ENCODE assay signal across 1 cellular context in the genomic region with DNA sequence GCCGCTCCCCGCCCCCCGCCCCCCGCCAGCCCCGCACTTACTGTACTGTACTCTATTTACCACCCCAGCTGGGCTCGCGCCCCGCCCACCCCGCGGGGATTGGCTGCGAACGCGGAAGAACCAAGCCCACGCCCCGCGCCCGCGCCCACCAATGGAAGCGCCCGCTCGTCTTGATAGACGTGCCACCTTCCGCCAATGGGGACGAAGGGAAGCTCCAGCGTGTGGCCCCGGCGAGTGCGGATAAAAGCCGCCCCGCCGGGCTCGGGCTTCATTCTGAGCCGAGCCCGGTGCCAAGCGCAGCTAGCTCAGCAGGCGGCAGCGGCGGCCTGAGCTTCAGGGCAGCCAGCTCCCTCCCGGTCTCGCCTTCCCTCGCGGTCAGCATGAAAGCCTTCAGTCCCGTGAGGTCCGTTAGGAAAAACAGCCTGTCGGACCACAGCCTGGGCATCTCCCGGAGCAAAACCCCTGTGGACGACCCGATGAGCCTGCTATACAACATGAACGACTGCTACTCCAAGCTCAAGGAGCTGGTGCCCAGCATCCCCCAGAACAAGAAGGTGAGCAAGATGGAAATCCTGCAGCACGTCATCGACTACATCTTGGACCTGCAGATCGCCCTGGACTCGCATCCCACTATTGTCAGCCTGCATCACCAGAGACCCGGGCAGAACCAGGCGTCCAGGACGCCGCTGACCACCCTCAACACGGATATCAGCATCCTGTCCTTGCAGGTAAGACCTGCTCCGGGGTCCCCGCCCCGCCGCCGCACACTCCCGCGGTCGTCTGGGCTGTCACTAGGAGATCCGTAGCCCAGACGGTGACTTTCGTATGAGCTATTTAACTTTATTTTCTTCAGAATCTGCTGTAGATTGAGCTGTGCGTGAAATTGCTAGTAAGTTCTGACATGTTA.
TF ChIP-seq lines count a peak whose summit lies in the region.

A gene with protein sequence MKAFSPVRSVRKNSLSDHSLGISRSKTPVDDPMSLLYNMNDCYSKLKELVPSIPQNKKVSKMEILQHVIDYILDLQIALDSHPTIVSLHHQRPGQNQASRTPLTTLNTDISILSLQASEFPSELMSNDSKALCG (plus strand): TSS at position 271 of the 907 bp plus-strand sequence. CDS start 110 bp downstream, at position 381.

TF ChIP-seq in K562, 482 proteins besides CTCF, POLR2A, EP300 and RAD21 (continued from another document):
- TF ChIP-seq, protein P1, sequence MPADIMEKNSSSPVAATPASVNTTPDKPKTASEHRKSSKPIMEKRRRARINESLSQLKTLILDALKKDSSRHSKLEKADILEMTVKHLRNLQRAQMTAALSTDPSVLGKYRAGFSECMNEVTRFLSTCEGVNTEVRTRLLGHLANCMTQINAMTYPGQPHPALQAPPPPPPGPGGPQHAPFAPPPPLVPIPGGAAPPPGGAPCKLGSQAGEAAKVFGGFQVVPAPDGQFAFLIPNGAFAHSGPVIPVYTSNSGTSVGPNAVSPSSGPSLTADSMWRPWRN (IDR thresholded peaks at IDR 0.05; ENCODE audit: low read depth), result no peak
- TF ChIP-seq, protein P2, sequence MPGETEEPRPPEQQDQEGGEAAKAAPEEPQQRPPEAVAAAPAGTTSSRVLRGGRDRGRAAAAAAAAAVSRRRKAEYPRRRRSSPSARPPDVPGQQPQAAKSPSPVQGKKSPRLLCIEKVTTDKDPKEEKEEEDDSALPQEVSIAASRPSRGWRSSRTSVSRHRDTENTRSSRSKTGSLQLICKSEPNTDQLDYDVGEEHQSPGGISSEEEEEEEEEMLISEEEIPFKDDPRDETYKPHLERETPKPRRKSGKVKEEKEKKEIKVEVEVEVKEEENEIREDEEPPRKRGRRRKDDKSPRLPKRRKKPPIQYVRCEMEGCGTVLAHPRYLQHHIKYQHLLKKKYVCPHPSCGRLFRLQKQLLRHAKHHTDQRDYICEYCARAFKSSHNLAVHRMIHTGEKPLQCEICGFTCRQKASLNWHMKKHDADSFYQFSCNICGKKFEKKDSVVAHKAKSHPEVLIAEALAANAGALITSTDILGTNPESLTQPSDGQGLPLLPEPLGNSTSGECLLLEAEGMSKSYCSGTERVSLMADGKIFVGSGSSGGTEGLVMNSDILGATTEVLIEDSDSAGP (CRISPR knock-in tag; IDR thresholded peaks at IDR 0.05), result no peak
- TF ChIP-seq XRCC3 (IDR thresholded peaks at IDR 0.05) (no peak), FOXA3 (CRISPR knock-in tag; conservative IDR thresholded peaks at IDR 0.05 in 1 of 2, IDR thresholded peaks at IDR 0.05 in 1 of 2) (no peak), RBM25 (IDR thresholded peaks at IDR 0.05; ENCODE audit: low read depth, low read length, severe bottlenecking) (peak; percentile 100), FOS (IDR thresholded peaks at IDR 0.05; ENCODE audit: extremely low read depth, insufficient read length) (peak; percentile 94), GABPB2 (CRISPR knock-in tag; conservative IDR thresholded peaks at IDR 0.05) (no peak), SOX6 (IDR thresholded peaks at IDR 0.05) (0 out of 2 replicates have a peak, but pooled peaks have one; percentile 22), FOSL1 (tag; conservative IDR thresholded peaks at IDR 0.05) (no peak), JUND (IDR thresholded peaks at IDR 0.05; ENCODE audit: borderline replicate concordance, low read depth, low read length) (peak; percentile 40; the same call in 1 of the 2 replicates), JUND (tag; IDR thresholded peaks at IDR 0.05; ENCODE audit: borderline replicate concordance, low read depth, low read length) (no peak), ZNF436 (CRISPR knock-in tag; IDR thresholded peaks at IDR 0.05) (0 out of 2 replicates have a peak, but pooled peaks have one; percentile 42), SP2 (IDR thresholded peaks at IDR 0.05; ENCODE audit: extremely low read depth, low read depth, low read length, poor library complexity, severe bottlenecking) (peak; percentile 77), SLC30A9 (CRISPR knock-in tag; IDR thresholded peaks at IDR 0.05) (no peak), SMAD4 (CRISPR knock-in tag; conservative IDR thresholded peaks at IDR 0.05) (peak; percentile 30), RBM22 (IDR thresholded peaks at IDR 0.05; ENCODE audit: low read depth, low read length, poor library complexity, severe bottlenecking) (peak; percentile 96), POLR2G (IDR thresholded peaks at IDR 0.05; ENCODE audit: low read depth, low read length) (peak; percentile 100), KLF1 (tag; IDR thresholded peaks at IDR 0.05) (no peak), EHMT2 (IDR thresholded peaks at IDR 0.05) (no peak), MCM7 (IDR thresholded peaks at IDR 0.05) (no peak), L3MBTL2 (IDR thresholded peaks at IDR 0.05) (peak; percentile 44; the same call in 1 of the 2 replicates), CREB1 (IDR thresholded peaks at IDR 0.05) (no peak; the same call in none of the 2 replicates), CREB1 (CRISPR knock-in tag; IDR thresholded peaks at IDR 0.05) (0 out of 2 replicates have a peak, but pooled peaks have one; percentile 14), ZBTB7A (IDR thresholded peaks at IDR 0.05; ENCODE audit: borderline replicate concordance, control insufficient read depth, low read depth, low read length) (peak; percentile 13; the same call in 1 of the 2 replicates), ZBTB17 (CRISPR knock-in tag; IDR thresholded peaks at IDR 0.05) (peak; percentile 94), ZNF77 (CRISPR knock-in tag; IDR thresholded peaks at IDR 0.05) (no peak), SRSF3 (IDR thresholded peaks at IDR 0.05; ENCODE audit: insufficient read depth, low read length) (no peak), NR1H2 (CRISPR knock-in tag; IDR thresholded peaks at IDR 0.05) (no peak), BACH1 (tag; IDR thresholded peaks at IDR 0.05) (no peak), SIN3B (IDR thresholded peaks at IDR 0.05; ENCODE audit: low read depth) (no peak), MEF2D (tag; conservative IDR thresholded peaks at IDR 0.05; ENCODE audit: low read depth) (no peak), SAP30 (IDR thresholded peaks at IDR 0.05; ENCODE audit: borderline replicate concordance, insufficient read depth, low read depth, low read length, poor library complexity, severe bottlenecking) (peak; percentile 61), CBX1 (IDR thresholded peaks at IDR 0.05; ENCODE audit: low read depth) (peak; percentile 85), BHLHE40 (IDR thresholded peaks at IDR 0.05; ENCODE audit: low read length) (peak; percentile 74), KDM1A (IDR thresholded peaks at IDR 0.05) (0 out of 4 replicates have a peak, but pooled peaks of 1 of the 2 experiments have one; percentile 6), ZEB2 (IDR thresholded peaks at IDR 0.05) (0 out of 2 replicates have a peak, but pooled peaks have one; percentile 11)
- TF ChIP-seq, protein P3, sequence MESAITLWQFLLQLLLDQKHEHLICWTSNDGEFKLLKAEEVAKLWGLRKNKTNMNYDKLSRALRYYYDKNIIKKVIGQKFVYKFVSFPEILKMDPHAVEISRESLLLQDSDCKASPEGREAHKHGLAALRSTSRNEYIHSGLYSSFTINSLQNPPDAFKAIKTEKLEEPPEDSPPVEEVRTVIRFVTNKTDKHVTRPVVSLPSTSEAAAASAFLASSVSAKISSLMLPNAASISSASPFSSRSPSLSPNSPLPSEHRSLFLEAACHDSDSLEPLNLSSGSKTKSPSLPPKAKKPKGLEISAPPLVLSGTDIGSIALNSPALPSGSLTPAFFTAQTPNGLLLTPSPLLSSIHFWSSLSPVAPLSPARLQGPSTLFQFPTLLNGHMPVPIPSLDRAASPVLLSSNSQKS (CRISPR knock-in tag; IDR thresholded peaks at IDR 0.05), result no peak
- TF ChIP-seq, protein P4, sequence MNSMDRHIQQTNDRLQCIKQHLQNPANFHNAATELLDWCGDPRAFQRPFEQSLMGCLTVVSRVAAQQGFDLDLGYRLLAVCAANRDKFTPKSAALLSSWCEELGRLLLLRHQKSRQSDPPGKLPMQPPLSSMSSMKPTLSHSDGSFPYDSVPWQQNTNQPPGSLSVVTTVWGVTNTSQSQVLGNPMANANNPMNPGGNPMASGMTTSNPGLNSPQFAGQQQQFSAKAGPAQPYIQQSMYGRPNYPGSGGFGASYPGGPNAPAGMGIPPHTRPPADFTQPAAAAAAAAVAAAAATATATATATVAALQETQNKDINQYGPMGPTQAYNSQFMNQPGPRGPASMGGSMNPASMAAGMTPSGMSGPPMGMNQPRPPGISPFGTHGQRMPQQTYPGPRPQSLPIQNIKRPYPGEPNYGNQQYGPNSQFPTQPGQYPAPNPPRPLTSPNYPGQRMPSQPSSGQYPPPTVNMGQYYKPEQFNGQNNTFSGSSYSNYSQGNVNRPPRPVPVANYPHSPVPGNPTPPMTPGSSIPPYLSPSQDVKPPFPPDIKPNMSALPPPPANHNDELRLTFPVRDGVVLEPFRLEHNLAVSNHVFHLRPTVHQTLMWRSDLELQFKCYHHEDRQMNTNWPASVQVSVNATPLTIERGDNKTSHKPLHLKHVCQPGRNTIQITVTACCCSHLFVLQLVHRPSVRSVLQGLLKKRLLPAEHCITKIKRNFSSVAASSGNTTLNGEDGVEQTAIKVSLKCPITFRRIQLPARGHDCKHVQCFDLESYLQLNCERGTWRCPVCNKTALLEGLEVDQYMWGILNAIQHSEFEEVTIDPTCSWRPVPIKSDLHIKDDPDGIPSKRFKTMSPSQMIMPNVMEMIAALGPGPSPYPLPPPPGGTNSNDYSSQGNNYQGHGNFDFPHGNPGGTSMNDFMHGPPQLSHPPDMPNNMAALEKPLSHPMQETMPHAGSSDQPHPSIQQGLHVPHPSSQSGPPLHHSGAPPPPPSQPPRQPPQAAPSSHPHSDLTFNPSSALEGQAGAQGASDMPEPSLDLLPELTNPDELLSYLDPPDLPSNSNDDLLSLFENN (IDR thresholded peaks at IDR 0.05; ENCODE audit: low read depth in 2 of 2, low read length in 2 of 2), result peak in 1 of 2 experiments; percentile 80; a peak in 1 of 4 replicates
- TF ChIP-seq, protein P5, sequence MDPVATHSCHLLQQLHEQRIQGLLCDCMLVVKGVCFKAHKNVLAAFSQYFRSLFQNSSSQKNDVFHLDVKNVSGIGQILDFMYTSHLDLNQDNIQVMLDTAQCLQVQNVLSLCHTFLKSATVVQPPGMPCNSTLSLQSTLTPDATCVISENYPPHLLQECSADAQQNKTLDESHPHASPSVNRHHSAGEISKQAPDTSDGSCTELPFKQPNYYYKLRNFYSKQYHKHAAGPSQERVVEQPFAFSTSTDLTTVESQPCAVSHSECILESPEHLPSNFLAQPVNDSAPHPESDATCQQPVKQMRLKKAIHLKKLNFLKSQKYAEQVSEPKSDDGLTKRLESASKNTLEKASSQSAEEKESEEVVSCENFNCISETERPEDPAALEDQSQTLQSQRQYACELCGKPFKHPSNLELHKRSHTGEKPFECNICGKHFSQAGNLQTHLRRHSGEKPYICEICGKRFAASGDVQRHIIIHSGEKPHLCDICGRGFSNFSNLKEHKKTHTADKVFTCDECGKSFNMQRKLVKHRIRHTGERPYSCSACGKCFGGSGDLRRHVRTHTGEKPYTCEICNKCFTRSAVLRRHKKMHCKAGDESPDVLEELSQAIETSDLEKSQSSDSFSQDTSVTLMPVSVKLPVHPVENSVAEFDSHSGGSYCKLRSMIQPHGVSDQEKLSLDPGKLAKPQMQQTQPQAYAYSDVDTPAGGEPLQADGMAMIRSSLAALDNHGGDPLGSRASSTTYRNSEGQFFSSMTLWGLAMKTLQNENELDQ (CRISPR knock-in tag; IDR thresholded peaks at IDR 0.05; ENCODE audit: borderline replicate concordance), result no peak
- TF ChIP-seq, protein P6, sequence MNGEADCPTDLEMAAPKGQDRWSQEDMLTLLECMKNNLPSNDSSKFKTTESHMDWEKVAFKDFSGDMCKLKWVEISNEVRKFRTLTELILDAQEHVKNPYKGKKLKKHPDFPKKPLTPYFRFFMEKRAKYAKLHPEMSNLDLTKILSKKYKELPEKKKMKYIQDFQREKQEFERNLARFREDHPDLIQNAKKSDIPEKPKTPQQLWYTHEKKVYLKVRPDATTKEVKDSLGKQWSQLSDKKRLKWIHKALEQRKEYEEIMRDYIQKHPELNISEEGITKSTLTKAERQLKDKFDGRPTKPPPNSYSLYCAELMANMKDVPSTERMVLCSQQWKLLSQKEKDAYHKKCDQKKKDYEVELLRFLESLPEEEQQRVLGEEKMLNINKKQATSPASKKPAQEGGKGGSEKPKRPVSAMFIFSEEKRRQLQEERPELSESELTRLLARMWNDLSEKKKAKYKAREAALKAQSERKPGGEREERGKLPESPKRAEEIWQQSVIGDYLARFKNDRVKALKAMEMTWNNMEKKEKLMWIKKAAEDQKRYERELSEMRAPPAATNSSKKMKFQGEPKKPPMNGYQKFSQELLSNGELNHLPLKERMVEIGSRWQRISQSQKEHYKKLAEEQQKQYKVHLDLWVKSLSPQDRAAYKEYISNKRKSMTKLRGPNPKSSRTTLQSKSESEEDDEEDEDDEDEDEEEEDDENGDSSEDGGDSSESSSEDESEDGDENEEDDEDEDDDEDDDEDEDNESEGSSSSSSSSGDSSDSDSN (IDR thresholded peaks at IDR 0.05; ENCODE audit: borderline replicate concordance in 1 of 2, low read depth in 2 of 2, low read length in 2 of 2), result peak; percentile 35 to 66; a peak in 1 of 4 replicates
- TF ChIP-seq, protein P7, sequence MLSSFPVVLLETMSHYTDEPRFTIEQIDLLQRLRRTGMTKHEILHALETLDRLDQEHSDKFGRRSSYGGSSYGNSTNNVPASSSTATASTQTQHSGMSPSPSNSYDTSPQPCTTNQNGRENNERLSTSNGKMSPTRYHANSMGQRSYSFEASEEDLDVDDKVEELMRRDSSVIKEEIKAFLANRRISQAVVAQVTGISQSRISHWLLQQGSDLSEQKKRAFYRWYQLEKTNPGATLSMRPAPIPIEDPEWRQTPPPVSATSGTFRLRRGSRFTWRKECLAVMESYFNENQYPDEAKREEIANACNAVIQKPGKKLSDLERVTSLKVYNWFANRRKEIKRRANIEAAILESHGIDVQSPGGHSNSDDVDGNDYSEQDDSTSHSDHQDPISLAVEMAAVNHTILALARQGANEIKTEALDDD (IDR thresholded peaks at IDR 0.05), result no peak
